Comparison of ENCODE assay signal across 8 cellular contexts in the genomic region with DNA sequence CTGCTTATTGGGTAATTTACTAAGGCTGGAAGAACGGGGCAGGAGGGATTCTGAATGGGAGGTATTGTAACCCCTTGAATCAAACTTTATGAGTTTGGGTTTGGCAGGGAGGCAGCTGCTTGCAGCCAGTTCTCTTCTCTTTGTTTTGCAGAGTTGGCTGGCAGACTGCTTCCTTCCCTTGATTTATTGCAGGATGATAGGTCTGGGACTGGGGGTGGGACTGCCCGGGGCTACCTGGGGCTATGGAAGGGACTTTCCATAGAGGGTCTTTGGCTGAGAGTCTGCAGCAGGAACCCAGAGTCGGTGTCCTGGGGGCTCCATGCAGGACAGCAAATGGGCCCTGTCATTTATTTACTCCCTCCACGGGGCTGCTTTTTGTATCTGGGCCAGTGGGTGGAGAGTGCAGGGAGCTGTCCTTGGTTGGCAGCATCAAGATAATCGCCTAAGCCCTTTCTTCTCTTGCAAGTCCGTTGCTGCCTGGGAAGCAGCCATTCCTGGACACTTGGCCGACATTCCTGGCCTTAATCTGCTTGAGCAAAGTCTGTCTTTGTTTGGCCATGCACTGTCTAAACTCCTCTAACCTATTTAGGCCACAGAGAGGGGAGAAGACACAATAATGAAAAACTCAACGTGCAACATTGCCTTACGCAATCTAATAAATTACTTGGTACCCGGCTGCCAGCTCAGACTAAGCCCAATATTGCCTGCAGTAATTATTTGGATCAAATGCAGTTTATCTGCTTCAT.
DNase-seq lines count a peak whose midpoint lies in the region; ATAC-seq and TF ChIP-seq lines count a peak whose summit lies in the region.

No MANE protein-coding gene starts in this region.

- no peak overlapping the region for H3K27ac ChIP-seq in colonic mucosa
- H3K27ac ChIP-seq in effector memory CD4-positive, alpha-beta T cell (ENCODE audit: insufficient read depth, low read length, poor library complexity, severe bottlenecking) = no peak overlapping the region

- H3K36me3 ChIP-seq in colonic mucosa (no peaks in the 10 kb centered on the region), mucosa of descending colon (ENCODE audit: low read depth) (no peaks in the 10 kb centered on the region)
- H3K36me3 ChIP-seq in effector memory CD4-positive, alpha-beta T cell (ENCODE audit: control insufficient read depth, insufficient read depth, low read length) = no peaks in the 10 kb centered on the region

- no peaks in the 10 kb centered on the region for H3K9me3 Mint-ChIP-seq in activated CD4-positive, alpha-beta memory T cell treated with anti-CD3 and anti-CD28 coated beads for 36 hours

- H3K4me3 Mint-ChIP-seq in activated CD4-positive, alpha-beta memory T cell treated with anti-CD3 and anti-CD28 coated beads for 36 hours = no peak overlapping the region

- no peaks in the 10 kb centered on the region for H3K36me3 Mint-ChIP-seq in activated CD4-positive, alpha-beta memory T cell treated with anti-CD3 and anti-CD28 coated beads for 36 hours

- no peaks in the 10 kb centered on the region for H3K4me1 Mint-ChIP-seq in activated CD4-positive, alpha-beta memory T cell treated with anti-CD3 and anti-CD28 coated beads for 36 hours (ENCODE audit: low read depth)

- H3K27me3 Mint-ChIP-seq in activated CD4-positive, alpha-beta memory T cell treated with anti-CD3 and anti-CD28 coated beads for 36 hours = peaks cover 15% of the 10 kb centered on the region

- intact Hi-C loops in colonic mucosa (cut with DNase I) = no loop called here
- intact Hi-C loops in mucosa of descending colon (cut with DNase I, micrococcal nuclease) = no loop called here
- intact Hi-C loops in activated CD4-positive, alpha-beta memory T cell treated with anti-CD3 and anti-CD28 coated beads for 36 hours (cut with micrococcal nuclease) = no loop called here

- DNase-seq in ELF-1 (ENCODE audit: low read depth, low spot score) = peak; percentile 96
- DNase-seq in NCI-H446 (lab: John Stamatoyannopoulos, UW) = peak; percentile 53 to 60
- peak; percentile 25 for DNase-seq in colonic mucosa
- DNase-seq in mucosa of descending colon = peak in 1 of 3 donors; percentile 4
- DNase-seq in activated CD4-positive, alpha-beta memory T cell treated with anti-CD3 and anti-CD28 coated beads for 36 hours = no peak
- no peak for DNase-seq in GDM1 (lab: John Stamatoyannopoulos, UW)
- DNase-seq in effector memory CD4-positive, alpha-beta T cell = no peak

- ATAC-seq in mucosa of descending colon = peak; percentile 17
- ATAC-seq in HG02642 (IDR thresholded peaks at IDR 0.05; ENCODE audit: poor library complexity, unreplicated experiment) = no peak

- no peaks in the 10 kb centered on the region for H3K9me3 ChIP-seq in colonic mucosa
- no peaks in the 10 kb centered on the region for H3K9me3 ChIP-seq in mucosa of descending colon
- H3K9me3 ChIP-seq in effector memory CD4-positive, alpha-beta T cell (ENCODE audit: control insufficient read depth, low read length) = no peaks in the 10 kb centered on the region

- H3K4me3 ChIP-seq in colonic mucosa = no peak overlapping the region
- H3K4me3 ChIP-seq in mucosa of descending colon = no peak overlapping the region
- H3K4me3 ChIP-seq in effector memory CD4-positive, alpha-beta T cell (ENCODE audit: insufficient read depth, low read depth, low read length, poor library complexity, severe bottlenecking) = no peak overlapping the region

- no peak for TF ChIP-seq CTCF in colonic mucosa (IDR thresholded peaks at IDR 0.05)
- TF ChIP-seq CTCF in mucosa of descending colon (IDR thresholded peaks at IDR 0.05) = no peak

- no peak overlapping the region for H3K9ac ChIP-seq in colonic mucosa (ENCODE audit: low read depth in 2 of 2, low read length in 2 of 2)

- POLR2A ChIA-PET in activated CD4-positive, alpha-beta memory T cell treated with anti-CD3 and anti-CD28 coated beads for 36 hours (lab: Charles Lee) = no interaction called here

- CTCF ChIA-PET in activated CD4-positive, alpha-beta memory T cell treated with anti-CD3 and anti-CD28 coated beads for 36 hours (lab: Charles Lee) = interaction anchor here (1.5 kb wide), 1 partner anchor 64 kb away, joined by 4 read pairs; no protein-coding TSS in a partner anchor

- no peaks in the 10 kb centered on the region for H3K27me3 ChIP-seq in colonic mucosa
- no peaks in the 10 kb centered on the region for H3K27me3 ChIP-seq in effector memory CD4-positive, alpha-beta T cell (replicated peaks; ENCODE audit: control insufficient read depth, insufficient read depth, low read length, poor library complexity, severe bottlenecking)

- H3K27ac Mint-ChIP-seq in activated CD4-positive, alpha-beta memory T cell treated with anti-CD3 and anti-CD28 coated beads for 36 hours = no peak overlapping the region

- H3K4me1 ChIP-seq in colonic mucosa = no peaks in the 10 kb centered on the region
- no peaks in the 10 kb centered on the region for H3K4me1 ChIP-seq in mucosa of descending colon (ENCODE audit: low read depth)
- H3K4me1 ChIP-seq in effector memory CD4-positive, alpha-beta T cell (ENCODE audit: control insufficient read depth, insufficient read depth, low read length, poor library complexity, severe bottlenecking) = no peaks in the 10 kb centered on the region

Comparison
In these comparisons a context has a peak if more than half of its experiments do, and no peak if none do; other contexts are left out.
1. DNase-seq: peak in ELF-1 (single experiment), NCI-H446 (2 of 2) and colonic mucosa (single experiment); none in activated CD4-positive, alpha-beta memory T cell treated with anti-CD3 and anti-CD28 coated beads for 36 hours (single experiment), GDM1 (single experiment) and effector memory CD4-positive, alpha-beta T cell (0 of 3).